8 cellular contexts compared by ENCODE assay signal in genomic region chr3:23810342-23811116, GRCh38. TPM values are rescaled to one million over a fixed set of nuclear protein-coding genes. Genes with fewer than 3 reads are reported as not detected.
DNase-seq lines count a peak whose midpoint lies in the region; ATAC-seq and TF ChIP-seq lines count a peak whose summit lies in the region.

No MANE protein-coding gene starts in this region.

- no peaks in the 10 kb centered on the region for H3K27me3 Mint-ChIP-seq in chondrocyte (ENCODE audit: low read depth)

- peak overlapping the region; percentile 87 for H3K4me3 Mint-ChIP-seq in chondrocyte (ENCODE audit: unreplicated experiment)

- peaks cover 7% of the 10 kb centered on the region for H3K36me3 Mint-ChIP-seq in chondrocyte (ENCODE audit: low read depth)

- H2AFZ ChIP-seq in KMS-11 (ENCODE audit: low read depth) = peak overlapping the region; percentile 34

- H3K79me2 ChIP-seq in KMS-11 (ENCODE audit: insufficient read depth, low read depth) = peaks cover 86% of the 10 kb centered on the region

- peak; percentile 64 for DNase-seq in activated CD4-positive, CD25-positive, alpha-beta regulatory T cell treated with anti-CD3 and anti-CD28 coated beads, Interleukin-2, amount 50 U/mL, for 72 hours
- peak; percentile 92 for DNase-seq in chondrocyte (ENCODE audit: low spot score)
- DNase-seq in stimulated activated CD4-positive, alpha-beta T cell treated with anti-CD3 and anti-CD28 coated beads, Interleukin-2, amount 100 ng/mL, for 24 hours = peak; percentile 53 to 55

- peak; percentile 21 for ATAC-seq in GM19452 (IDR thresholded peaks at IDR 0.05; ENCODE audit: unreplicated experiment)
- no peak for ATAC-seq in HG02840 (IDR thresholded peaks at IDR 0.05; ENCODE audit: low FRiP score, unreplicated experiment)

- H3K27ac ChIP-seq in C4-2B = peak overlapping the region; percentile 96
- peak overlapping the region; percentile 92 for H3K27ac ChIP-seq in KMS-11
- H3K27ac ChIP-seq in layer of hippocampus (ENCODE audit: low read depth, low read length) = peak overlapping the region; percentile 76

- H3K4me1 Mint-ChIP-seq in chondrocyte (ENCODE audit: low read depth) = peaks cover 56% of the 10 kb centered on the region

- H3K27ac Mint-ChIP-seq in chondrocyte (ENCODE audit: unreplicated experiment) = peak overlapping the region; percentile 91

- H4K20me1 ChIP-seq in KMS-11 (ENCODE audit: insufficient read depth) = no peaks in the 10 kb centered on the region

- H3K4me3 ChIP-seq in KMS-11 (IDR thresholded peaks at IDR 0.05; ENCODE audit: insufficient read depth, low read depth, low read length) = peak overlapping the region; percentile 10

- no peaks in the 10 kb centered on the region for H3K9me3 Mint-ChIP-seq in chondrocyte (ENCODE audit: low read depth)

- H3K4me1 ChIP-seq in KMS-11 (ENCODE audit: low read depth, poor library complexity, severe bottlenecking) = peaks cover 54% of the 10 kb centered on the region

- 0 out of 2 replicates have a peak, but pooled peaks cover 3% of the 10 kb centered on the region for H3K36me3 ChIP-seq in KMS-11 (ENCODE audit: insufficient read depth)

- H3K9ac ChIP-seq in KMS-11 = peak overlapping the region; percentile 95

- TF ChIP-seq CTCF in C4-2B (conservative IDR thresholded peaks at IDR 0.05) (peak; percentile 32), KMS-11 (conservative IDR thresholded peaks at IDR 0.05; ENCODE audit: low read depth, low read length) (no peak), chondrocyte (IDR thresholded peaks at IDR 0.05) (peak; percentile 63)

- H3K27me3 ChIP-seq in KMS-11 (ENCODE audit: insufficient read depth, low read depth) (no peaks in the 10 kb centered on the region), layer of hippocampus (ENCODE audit: control insufficient read depth, insufficient read depth, low read length) (no peaks in the 10 kb centered on the region)

- peak overlapping the region; percentile 97 for H3K4me2 ChIP-seq in KMS-11

RNA-seq across cellular contexts. Expression of gene UBE2E1, which starts 4.8 kb away (rescaled TPM):
- 72.3 to 103 TPM (median 101 TPM) in 3 replicates for total RNA-seq in chondrocyte
